Comparison of ENCODE assay signal across 8 cellular contexts in genomic region chr19:2469102-2469914, GRCh38. TPM values are rescaled to one million over a fixed set of nuclear protein-coding genes. Genes with fewer than 3 reads are reported as not detected.
DNase-seq lines count a peak whose midpoint lies in the region; TF ChIP-seq lines count a peak whose summit lies in the region.

No MANE protein-coding gene starts in this region.

- H3K9me3 Mint-ChIP-seq in activated CD4-positive, alpha-beta T cell treated with anti-CD3 and anti-CD28 coated beads, Interleukin-2, amount 10 ng/mL, durations not matched to agents 7 days and 5 days: no peaks in the 10 kb centered on the region

- TF ChIP-seq CTCF in PC-9 (conservative IDR thresholded peaks at IDR 0.05) (no peak), epithelial cell of esophagus (IDR thresholded peaks at IDR 0.05; ENCODE audit: insufficient read depth, low read depth, low read length, missing control alignments) (no peak)

- no peaks in the 10 kb centered on the region for H3K27me3 ChIP-seq in PC-9 (ENCODE audit: insufficient read depth, low read depth)

- no peaks in the 10 kb centered on the region for H4K20me1 ChIP-seq in PC-9 (ENCODE audit: insufficient read depth)

- H3K27me3 Mint-ChIP-seq in activated CD4-positive, alpha-beta T cell treated with anti-CD3 and anti-CD28 coated beads, Interleukin-2, amount 10 ng/mL, durations not matched to agents 7 days and 5 days: no peaks in the 10 kb centered on the region

- H3K79me2 ChIP-seq in PC-9 (ENCODE audit: low read depth): no peaks in the 10 kb centered on the region

- H3K9me2 ChIP-seq in PC-9 (ENCODE audit: insufficient read depth): no peaks in the 10 kb centered on the region

- H3K4me2 ChIP-seq in PC-9: peak overlapping the region; percentile 44

- peak overlapping the region; percentile 86 for H3K27ac ChIP-seq in PC-9

- DNase-seq in activated CD4-positive, alpha-beta T cell treated with anti-CD3 and anti-CD28 coated beads, Interleukin-2, amount 10 ng/mL, durations not matched to agents 7 days and 5 days: peak; percentile 29
- no peak for DNase-seq in activated CD4-positive, alpha-beta T cell treated with anti-CD3 and anti-CD28 coated beads for 4 hours
- DNase-seq in PC-9 (peak; percentile 54 to 77), epithelial cell of esophagus (ENCODE audit: low read depth) (peak; percentile 86), NCI-H1930 (lab: John Stamatoyannopoulos, UW) (no peak)
- peak; percentile 35 for DNase-seq in stimulated activated CD4-positive, alpha-beta T cell treated with anti-CD3 and anti-CD28 coated beads, Interleukin-4, amount 100 ng/mL, for 24 hours
- DNase-seq in effector CD8-positive, alpha-beta T cell (lab: John Stamatoyannopoulos, UW): no peak
- no peak for DNase-seq in NK-92 treated with Interleukin-12 subunit alpha and Interleukin-12 subunit beta, amount 100 ng/mL, for 24 hours (lab: John Stamatoyannopoulos, UW)

- H3K4me3 Mint-ChIP-seq in activated CD4-positive, alpha-beta T cell treated with anti-CD3 and anti-CD28 coated beads, Interleukin-2, amount 10 ng/mL, durations not matched to agents 7 days and 5 days: no peak overlapping the region

- BruUV-seq in PC-9 (replicated peaks; lab: Mats Ljungman, UMichigan): no TSS peak

- no peaks in the 10 kb centered on the region for H3K36me3 Mint-ChIP-seq in activated CD4-positive, alpha-beta T cell treated with anti-CD3 and anti-CD28 coated beads, Interleukin-2, amount 10 ng/mL, durations not matched to agents 7 days and 5 days (ENCODE audit: low read depth)

- POLR2A ChIA-PET in activated CD4-positive, alpha-beta T cell treated with anti-CD3 and anti-CD28 coated beads, Interleukin-2, amount 10 ng/mL, durations not matched to agents 7 days and 5 days (lab: Charles Lee): no interaction called here
- POLR2A ChIA-PET in PC-9 (lab: Charles Lee; ENCODE audit: unreplicated experiment): interaction anchor here (0.6 to 0.7 kb wide), 3 partner anchors 48 to 154 kb away, joined by 3 to 6 read pairs (median 3); no protein-coding TSS in a partner anchor

- no peaks in the 10 kb centered on the region for H3K9me3 ChIP-seq in PC-9 (ENCODE audit: insufficient read depth, low read depth)

- no peak overlapping the region for H2AFZ ChIP-seq in PC-9

- H3F3A ChIP-seq in PC-9 (ENCODE audit: insufficient read depth, low read depth): peaks cover 16% of the 10 kb centered on the region

- CTCF ChIA-PET in activated CD4-positive, alpha-beta T cell treated with anti-CD3 and anti-CD28 coated beads, Interleukin-2, amount 10 ng/mL, durations not matched to agents 7 days and 5 days (lab: Charles Lee): interaction anchor here (0.6 to 1.8 kb wide), 5 partner anchors 7 to 897 kb away, joined by 3 to 8 read pairs (median 3); no protein-coding TSS in a partner anchor
- CTCF ChIA-PET in PC-9 (lab: Charles Lee): interaction anchor here (1.0 kb wide), 1 partner anchor 142 kb away, joined by 4 read pairs; no protein-coding TSS in a partner anchor

- H3K4me3 ChIP-seq in PC-9 (no peak overlapping the region), epithelial cell of esophagus (ENCODE audit: low read length) (no peak overlapping the region)

- peaks cover 18% of the 10 kb centered on the region for H3K4me1 Mint-ChIP-seq in activated CD4-positive, alpha-beta T cell treated with anti-CD3 and anti-CD28 coated beads, Interleukin-2, amount 10 ng/mL, durations not matched to agents 7 days and 5 days

- intact Hi-C loops in PC-9 (cut with micrococcal nuclease; ENCODE audit: unreplicated experiment): loop anchor here (10.0 kb wide), 1 partner anchor 235 kb away; the partner anchor contains the start of genes PLEKHJ1 and SF3A2

- H3K27ac Mint-ChIP-seq in activated CD4-positive, alpha-beta T cell treated with anti-CD3 and anti-CD28 coated beads, Interleukin-2, amount 10 ng/mL, durations not matched to agents 7 days and 5 days: peak overlapping the region; percentile 81

- no peaks in the 10 kb centered on the region for H3K36me3 ChIP-seq in PC-9 (ENCODE audit: low read depth)

- 0 out of 2 replicates have a peak, but pooled peaks cover 9% of the 10 kb centered on the region for H3K4me1 ChIP-seq in PC-9 (replicated peaks; ENCODE audit: insufficient read depth)

RNA-seq across cellular contexts. Expression of gene GADD45B, which starts 6.6 kb away (rescaled TPM):
- total RNA-seq in activated CD4-positive, alpha-beta T cell treated with anti-CD3 and anti-CD28 coated beads, Interleukin-2, amount 10 ng/mL, durations not matched to agents 7 days and 5 days: 10 to 100 TPM; 31.2 to 39.2 TPM
- 24.7 and 35.5 TPM in 2 replicates for total RNA-seq in PC-9 (2021)

RNA-seq across cellular contexts. Expression of gene LMNB2, which starts 12.5 kb away (rescaled TPM):
- 100 to 1,000 TPM; 101 to 113 TPM for total RNA-seq in activated CD4-positive, alpha-beta T cell treated with anti-CD3 and anti-CD28 coated beads, Interleukin-2, amount 10 ng/mL, durations not matched to agents 7 days and 5 days
- 109 and 114 TPM in 2 replicates for total RNA-seq in PC-9 (2021)

RNA-seq across cellular contexts. Expression of gene TIMM13, which starts 41.9 kb away (rescaled TPM):
- total RNA-seq in activated CD4-positive, alpha-beta T cell treated with anti-CD3 and anti-CD28 coated beads, Interleukin-2, amount 10 ng/mL, durations not matched to agents 7 days and 5 days: 10 to 100 TPM; 49.0 to 66.4 TPM
- 80.0 and 81.9 TPM in 2 replicates for total RNA-seq in PC-9 (2021)

Comparison
In these comparisons a context has a peak if more than half of its experiments do, and no peak if none do; other contexts are left out.
1. DNase-seq: peak in activated CD4-positive, alpha-beta T cell treated with anti-CD3 and anti-CD28 coated beads, Interleukin-2, amount 10 ng/mL, durations not matched to agents 7 days and 5 days (single experiment), PC-9 (2 of 2), epithelial cell of esophagus (single experiment) and stimulated activated CD4-positive, alpha-beta T cell treated with anti-CD3 and anti-CD28 coated beads, Interleukin-4, amount 100 ng/mL, for 24 hours (single experiment); none in activated CD4-positive, alpha-beta T cell treated with anti-CD3 and anti-CD28 coated beads for 4 hours (0 of 2), effector CD8-positive, alpha-beta T cell (single experiment), NCI-H1930 (0 of 2) and NK-92 treated with Interleukin-12 subunit alpha and Interleukin-12 subunit beta, amount 100 ng/mL, for 24 hours (single experiment).